1 cellular context compared by ENCODE assay signal in the genomic region with DNA sequence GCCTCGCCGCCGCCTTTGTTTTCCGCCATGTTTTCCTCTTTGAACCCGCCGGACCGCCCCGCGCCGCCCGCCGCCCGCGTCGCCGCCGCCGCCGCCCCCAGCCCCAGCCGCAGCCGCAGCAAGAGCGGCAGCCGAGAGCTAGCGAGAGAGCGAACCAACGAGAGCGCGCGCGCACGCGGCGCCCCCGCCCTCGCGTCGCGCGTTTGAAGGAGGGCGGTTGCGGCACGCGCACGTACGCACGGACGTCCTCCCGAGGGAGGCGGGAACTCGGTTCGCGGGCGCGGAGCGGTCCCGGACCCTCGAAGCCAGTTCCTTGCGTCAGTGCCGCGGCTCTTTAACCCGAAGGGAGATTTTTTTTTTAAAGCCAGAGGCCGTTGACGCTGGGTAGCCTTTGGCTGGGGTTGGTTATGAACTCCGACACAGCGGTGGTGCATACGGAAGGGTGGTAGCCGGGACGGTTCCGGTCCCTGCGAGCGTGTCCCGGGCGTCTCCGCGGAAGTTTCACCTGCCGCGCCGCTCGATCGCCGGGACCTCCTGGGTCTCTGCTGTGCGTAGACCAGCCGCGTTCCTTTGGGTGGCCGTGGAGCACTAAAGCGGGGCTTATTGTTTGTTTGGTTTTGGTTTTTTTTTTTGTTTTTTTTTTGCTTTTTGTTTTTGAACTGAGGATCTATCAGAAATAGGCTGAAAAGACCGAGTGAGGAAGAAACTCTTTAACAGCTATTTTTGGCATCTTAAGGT.
TF ChIP-seq lines count a peak whose summit lies in the region.

Gene TRIM33, minus strand, starts transcription at position 156 of the 738 bp plus-strand sequence. Its CDS starts 127 bp downstream, at position 29.

TF ChIP-seq in HepG2, 621 proteins besides CTCF, POLR2A, EP300 and RAD21 (continued from another document and continues in another):
- TF ChIP-seq, protein P1, sequence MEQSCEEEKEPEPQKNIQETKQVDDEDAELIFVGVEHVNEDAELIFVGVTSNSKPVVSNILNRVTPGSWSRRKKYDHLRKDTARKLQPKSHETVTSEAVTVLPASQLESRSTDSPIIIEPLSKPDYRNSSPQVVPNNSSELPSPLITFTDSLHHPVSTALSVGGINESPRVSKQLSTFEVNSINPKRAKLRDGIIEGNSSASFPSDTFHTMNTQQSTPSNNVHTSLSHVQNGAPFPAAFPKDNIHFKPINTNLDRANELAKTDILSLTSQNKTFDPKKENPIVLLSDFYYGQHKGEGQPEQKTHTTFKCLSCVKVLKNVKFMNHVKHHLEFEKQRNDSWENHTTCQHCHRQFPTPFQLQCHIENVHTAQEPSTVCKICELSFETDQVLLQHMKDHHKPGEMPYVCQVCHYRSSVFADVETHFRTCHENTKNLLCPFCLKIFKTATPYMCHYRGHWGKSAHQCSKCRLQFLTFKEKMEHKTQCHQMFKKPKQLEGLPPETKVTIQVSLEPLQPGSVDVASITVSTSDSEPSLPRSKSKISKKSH (CRISPR knock-in tag; IDR thresholded peaks at IDR 0.05; ENCODE audit: borderline replicate concordance): peak; percentile 79; the same call in 1 of the 2 replicates
- TF ChIP-seq ZNF251 (CRISPR knock-in tag; IDR thresholded peaks at IDR 0.05): no peak
- TF ChIP-seq, protein P2, sequence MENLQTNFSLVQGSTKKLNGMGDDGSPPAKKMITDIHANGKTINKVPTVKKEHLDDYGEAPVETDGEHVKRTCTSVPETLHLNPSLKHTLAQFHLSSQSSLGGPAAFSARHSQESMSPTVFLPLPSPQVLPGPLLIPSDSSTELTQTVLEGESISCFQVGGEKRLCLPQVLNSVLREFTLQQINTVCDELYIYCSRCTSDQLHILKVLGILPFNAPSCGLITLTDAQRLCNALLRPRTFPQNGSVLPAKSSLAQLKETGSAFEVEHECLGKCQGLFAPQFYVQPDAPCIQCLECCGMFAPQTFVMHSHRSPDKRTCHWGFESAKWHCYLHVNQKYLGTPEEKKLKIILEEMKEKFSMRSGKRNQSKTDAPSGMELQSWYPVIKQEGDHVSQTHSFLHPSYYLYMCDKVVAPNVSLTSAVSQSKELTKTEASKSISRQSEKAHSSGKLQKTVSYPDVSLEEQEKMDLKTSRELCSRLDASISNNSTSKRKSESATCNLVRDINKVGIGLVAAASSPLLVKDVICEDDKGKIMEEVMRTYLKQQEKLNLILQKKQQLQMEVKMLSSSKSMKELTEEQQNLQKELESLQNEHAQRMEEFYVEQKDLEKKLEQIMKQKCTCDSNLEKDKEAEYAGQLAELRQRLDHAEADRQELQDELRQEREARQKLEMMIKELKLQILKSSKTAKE (CRISPR knock-in tag; IDR thresholded peaks at IDR 0.05; ENCODE audit: borderline replicate concordance): no peak; the same call in 1 of the 2 replicates
- TF ChIP-seq, protein P3, sequence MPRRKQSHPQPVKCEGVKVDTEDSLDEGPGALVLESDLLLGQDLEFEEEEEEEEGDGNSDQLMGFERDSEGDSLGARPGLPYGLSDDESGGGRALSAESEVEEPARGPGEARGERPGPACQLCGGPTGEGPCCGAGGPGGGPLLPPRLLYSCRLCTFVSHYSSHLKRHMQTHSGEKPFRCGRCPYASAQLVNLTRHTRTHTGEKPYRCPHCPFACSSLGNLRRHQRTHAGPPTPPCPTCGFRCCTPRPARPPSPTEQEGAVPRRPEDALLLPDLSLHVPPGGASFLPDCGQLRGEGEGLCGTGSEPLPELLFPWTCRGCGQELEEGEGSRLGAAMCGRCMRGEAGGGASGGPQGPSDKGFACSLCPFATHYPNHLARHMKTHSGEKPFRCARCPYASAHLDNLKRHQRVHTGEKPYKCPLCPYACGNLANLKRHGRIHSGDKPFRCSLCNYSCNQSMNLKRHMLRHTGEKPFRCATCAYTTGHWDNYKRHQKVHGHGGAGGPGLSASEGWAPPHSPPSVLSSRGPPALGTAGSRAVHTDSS (CRISPR knock-in tag; conservative IDR thresholded peaks at IDR 0.05): no peak
- 0 out of 2 replicates have a peak, but pooled peaks have one; percentile 68 for TF ChIP-seq ZC3H13 (CRISPR knock-in tag; IDR thresholded peaks at IDR 0.05)
- 0 out of 2 replicates have a peak, but pooled peaks have one; percentile 31 for TF ChIP-seq ARHGAP35 (CRISPR knock-in tag; IDR thresholded peaks at IDR 0.05; ENCODE audit: borderline replicate concordance)
- TF ChIP-seq ZNF138 (CRISPR knock-in tag; IDR thresholded peaks at IDR 0.05; ENCODE audit: low read depth): no peak
- TF ChIP-seq, protein P4, sequence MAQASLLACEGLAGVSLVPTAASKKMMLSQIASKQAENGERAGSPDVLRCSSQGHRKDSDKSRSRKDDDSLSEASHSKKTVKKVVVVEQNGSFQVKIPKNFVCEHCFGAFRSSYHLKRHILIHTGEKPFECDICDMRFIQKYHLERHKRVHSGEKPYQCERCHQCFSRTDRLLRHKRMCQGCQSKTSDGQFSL (CRISPR knock-in tag; IDR thresholded peaks at IDR 0.05): no peak
- no peak for TF ChIP-seq SAFB2 (CRISPR knock-in tag; IDR thresholded peaks at IDR 0.05; ENCODE audit: borderline replicate concordance, low read depth)
- TF ChIP-seq ZGPAT (CRISPR knock-in tag; IDR thresholded peaks at IDR 0.05): peak; percentile 76; the same call in 1 of the 2 replicates
- TF ChIP-seq NFIB (CRISPR knock-in tag; IDR thresholded peaks at IDR 0.05; ENCODE audit: borderline replicate concordance): no peak
- peak; percentile 37; the same call in 1 of the 2 replicates for TF ChIP-seq RELA (CRISPR knock-in tag; IDR thresholded peaks at IDR 0.05)
- TF ChIP-seq BHLHE40 (IDR thresholded peaks at IDR 0.05; ENCODE audit: low read length): peak; percentile 44; the same call in 1 of the 2 replicates
- peak; percentile 80 for TF ChIP-seq SAP130 (CRISPR knock-in tag; IDR thresholded peaks at IDR 0.05; ENCODE audit: low read depth)
- peak; percentile 72 for TF ChIP-seq ZNF772 (CRISPR knock-in tag; IDR thresholded peaks at IDR 0.05)
- TF ChIP-seq ZNF350 (CRISPR knock-in tag; IDR thresholded peaks at IDR 0.05; ENCODE audit: borderline replicate concordance, low read depth): peak; percentile 85
- no peak for TF ChIP-seq NR2F1 (CRISPR knock-in tag; IDR thresholded peaks at IDR 0.05)
- TF ChIP-seq LRRFIP1 (CRISPR knock-in tag; conservative IDR thresholded peaks at IDR 0.05): no peak
- peak; percentile 92 for TF ChIP-seq ASH2L (IDR thresholded peaks at IDR 0.05; ENCODE audit: insufficient read length, low read depth, low read length)
- TF ChIP-seq, protein P5, sequence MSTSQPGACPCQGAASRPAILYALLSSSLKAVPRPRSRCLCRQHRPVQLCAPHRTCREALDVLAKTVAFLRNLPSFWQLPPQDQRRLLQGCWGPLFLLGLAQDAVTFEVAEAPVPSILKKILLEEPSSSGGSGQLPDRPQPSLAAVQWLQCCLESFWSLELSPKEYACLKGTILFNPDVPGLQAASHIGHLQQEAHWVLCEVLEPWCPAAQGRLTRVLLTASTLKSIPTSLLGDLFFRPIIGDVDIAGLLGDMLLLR (CRISPR knock-in tag; IDR thresholded peaks at IDR 0.05): no peak; the same call in 1 of the 2 replicates
- TF ChIP-seq ZMYM2 (CRISPR knock-in tag; IDR thresholded peaks at IDR 0.05): no peak
- TF ChIP-seq FOSL2 (CRISPR knock-in tag; IDR thresholded peaks at IDR 0.05): peak; percentile 46
- peak; percentile 65; the same call in 1 of the 2 replicates for TF ChIP-seq ZSCAN9 (CRISPR knock-in tag; IDR thresholded peaks at IDR 0.05; ENCODE audit: borderline replicate concordance)
- peak; percentile 40 for TF ChIP-seq NFYB (CRISPR knock-in tag; IDR thresholded peaks at IDR 0.05)
- TF ChIP-seq POGZ (CRISPR knock-in tag; IDR thresholded peaks at IDR 0.05): peak; percentile 86
- TF ChIP-seq ZNF337 (CRISPR knock-in tag; IDR thresholded peaks at IDR 0.05; ENCODE audit: borderline replicate concordance, low read depth): no peak
- TF ChIP-seq ZBTB39 (CRISPR knock-in tag; IDR thresholded peaks at IDR 0.05): no peak
- no peak for TF ChIP-seq MAFF (IDR thresholded peaks at IDR 0.05; ENCODE audit: low read depth, low read length)
- no peak for TF ChIP-seq MLLT10 (CRISPR knock-in tag; IDR thresholded peaks at IDR 0.05)
- peak; percentile 72; the same call in 1 of the 2 replicates for TF ChIP-seq ZIK1 (CRISPR knock-in tag; IDR thresholded peaks at IDR 0.05; ENCODE audit: borderline replicate concordance, low read depth)
- peak; percentile 69 for TF ChIP-seq CHD2 (IDR thresholded peaks at IDR 0.05; ENCODE audit: low read depth, low read length)
- TF ChIP-seq ZNF580 (CRISPR knock-in tag; IDR thresholded peaks at IDR 0.05; ENCODE audit: borderline replicate concordance, low read depth): peak; percentile 70; the same call in 1 of the 2 replicates
- no peak for TF ChIP-seq ZNF546 (CRISPR knock-in tag; conservative IDR thresholded peaks at IDR 0.05)
- TF ChIP-seq ESRRA (CRISPR knock-in tag; IDR thresholded peaks at IDR 0.05; ENCODE audit: low read depth): no peak
- TF ChIP-seq, protein P6, sequence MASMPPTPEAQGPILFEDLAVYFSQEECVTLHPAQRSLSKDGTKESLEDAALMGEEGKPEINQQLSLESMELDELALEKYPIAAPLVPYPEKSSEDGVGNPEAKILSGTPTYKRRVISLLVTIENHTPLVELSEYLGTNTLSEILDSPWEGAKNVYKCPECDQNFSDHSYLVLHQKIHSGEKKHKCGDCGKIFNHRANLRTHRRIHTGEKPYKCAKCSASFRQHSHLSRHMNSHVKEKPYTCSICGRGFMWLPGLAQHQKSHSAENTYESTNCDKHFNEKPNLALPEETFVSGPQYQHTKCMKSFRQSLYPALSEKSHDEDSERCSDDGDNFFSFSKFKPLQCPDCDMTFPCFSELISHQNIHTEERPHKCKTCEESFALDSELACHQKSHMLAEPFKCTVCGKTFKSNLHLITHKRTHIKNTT (CRISPR knock-in tag; IDR thresholded peaks at IDR 0.05): no peak
- TF ChIP-seq, protein P7, sequence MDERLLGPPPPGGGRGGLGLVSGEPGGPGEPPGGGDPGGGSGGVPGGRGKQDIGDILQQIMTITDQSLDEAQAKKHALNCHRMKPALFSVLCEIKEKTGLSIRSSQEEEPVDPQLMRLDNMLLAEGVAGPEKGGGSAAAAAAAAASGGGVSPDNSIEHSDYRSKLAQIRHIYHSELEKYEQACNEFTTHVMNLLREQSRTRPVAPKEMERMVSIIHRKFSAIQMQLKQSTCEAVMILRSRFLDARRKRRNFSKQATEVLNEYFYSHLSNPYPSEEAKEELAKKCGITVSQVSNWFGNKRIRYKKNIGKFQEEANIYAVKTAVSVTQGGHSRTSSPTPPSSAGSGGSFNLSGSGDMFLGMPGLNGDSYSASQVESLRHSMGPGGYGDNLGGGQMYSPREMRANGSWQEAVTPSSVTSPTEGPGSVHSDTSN (CRISPR knock-in tag; IDR thresholded peaks at IDR 0.05): no peak
- TF ChIP-seq TFDP2 (CRISPR knock-in tag; IDR thresholded peaks at IDR 0.05): peak; percentile 97
- TF ChIP-seq MBD4 (IDR thresholded peaks at IDR 0.05; ENCODE audit: borderline replicate concordance, low read length): no peak
- peak; percentile 41; the same call in 1 of the 2 replicates for TF ChIP-seq ZNF564 (CRISPR knock-in tag; IDR thresholded peaks at IDR 0.05)
- no peak for TF ChIP-seq ZNF530 (CRISPR knock-in tag; IDR thresholded peaks at IDR 0.05; ENCODE audit: low read depth)
- TF ChIP-seq NR2F2 (IDR thresholded peaks at IDR 0.05; ENCODE audit: borderline replicate concordance, low read depth): peak; percentile 36; the same call in 1 of the 2 replicates
- peak; percentile 80 for TF ChIP-seq CBX1 (IDR thresholded peaks at IDR 0.05; ENCODE audit: low read depth)
